ENCODE assay signal across 13 cellular contexts in genomic region chr10:101775273-101776131, GRCh38. TPM values are rescaled to one million over a fixed set of nuclear protein-coding genes. Genes with fewer than 3 reads are reported as not detected.
DNase-seq lines count a peak whose midpoint lies in the region; ATAC-seq and TF ChIP-seq lines count a peak whose summit lies in the region.
"Had no signal": no experiment of that assay in that cellular context is flagged by ENCODE, and none has a peak within 500 bp of the region (broad histone marks: within the 10 kb centered on the region; RNA-seq: fewer than 3 reads in every experiment).

Gene FGF8, minus strand, starts transcription at chr10:101776114. Its CDS starts 214 bp downstream, at chr10:101775900.

- POLR2A ChIA-PET in IMR-90 (lab: Charles Lee; ENCODE audit: unreplicated experiment) = no interaction called here

- no peak within 1 kb of the TSS for H2BK20ac ChIP-seq in IMR-90 (ENCODE audit: low read depth, low read length)

- no TSS peak for BruUV-seq in IMR-90 (replicated peaks; lab: Mats Ljungman, UMichigan)

- H3K27ac ChIP-seq in IMR-90 (ENCODE audit: insufficient read depth, low read length) = no peak within 1 kb of the TSS
- no peak within 1 kb of the TSS for H3K27ac ChIP-seq in esophagus muscularis mucosa (replicated peaks in 1 of 4)
- no peak within 1 kb of the TSS for H3K27ac ChIP-seq in psoas muscle
- H3K27ac ChIP-seq: left lung, testis had no signal

- TF ChIP-seq CTCF in IMR-90 (conservative IDR thresholded peaks at IDR 0.05; ENCODE audit: low read depth, low read length) = no peak
- TF ChIP-seq CTCF in esophagus muscularis mucosa (IDR thresholded peaks at IDR 0.05) = no peak
- TF ChIP-seq CTCF in psoas muscle (IDR thresholded peaks at IDR 0.05) = no peak

- TF ChIP-seq RAD21 in IMR-90 (IDR thresholded peaks at IDR 0.05; ENCODE audit: low read length) = no peak

- no peak within 1 kb of the TSS for H3K18ac ChIP-seq in IMR-90 (ENCODE audit: low read depth, low read length)

- no peak within 1 kb of the TSS for H4K8ac ChIP-seq in IMR-90 (ENCODE audit: low read depth in 2 of 2, low read length in 2 of 2)

- H4K20me1 ChIP-seq in IMR-90 (ENCODE audit: insufficient read depth, low read length) = peaks cover 23% of the 10 kb centered on the region

- peaks cover 2% of the 10 kb centered on the region; the same call in 1 of the 2 replicates for H3K4me1 ChIP-seq in IMR-90 (ENCODE audit: control insufficient read depth, insufficient read depth, low read length)
- peaks cover 32 to 58% (median 56%) of the 10 kb centered on the region in 4 donors for H3K4me1 ChIP-seq in esophagus muscularis mucosa
- peaks cover 11% of the 10 kb centered on the region for H3K4me1 ChIP-seq in psoas muscle

- H3K9me1 ChIP-seq in IMR-90 (ENCODE audit: insufficient read depth, low read length) = no peaks in the 10 kb centered on the region

- H3K9me3 ChIP-seq in IMR-90 (ENCODE audit: control insufficient read depth, insufficient read depth, low read length) (no peaks in the 10 kb centered on the region), esophagus muscularis mucosa (no peaks in the 10 kb centered on the region), psoas muscle (no peaks in the 10 kb centered on the region)
- H3K9me3 ChIP-seq: left lung, testis had no signal

- H3K36me3 ChIP-seq in IMR-90 (ENCODE audit: control insufficient read depth, insufficient read depth, low read length) (no peaks in the 10 kb centered on the region; the same call in 1 of the 2 replicates), esophagus muscularis mucosa (no peaks in the 10 kb centered on the region), psoas muscle (ENCODE audit: insufficient read depth in 1 of 2, low read depth in 1 of 2) (no peaks in the 10 kb centered on the region)
- H3K36me3 ChIP-seq: left lung had no signal

- 2% methylated on average over 15 of the region's 95 CpGs; no CpG with 5 or more reads in 1 of the 2 experiments for WGBS in IMR-90 (ENCODE audit: extremely low coverage in 2 of 2, insufficient read length in 1 of 2), 2 experiments
- WGBS in esophagus muscularis mucosa = no CpG with 5 or more reads among the region's 95 CpGs
- 1 to 2% (median 1%) methylated on average over 50 to 95 of the region's 95 CpGs for WGBS in psoas muscle, 3 donors

- CTCF ChIA-PET in IMR-90 (lab: Yijun Ruan, JAX) = no interaction called here

- no peak within 1 kb of the TSS for H4K91ac ChIP-seq in IMR-90 (ENCODE audit: insufficient read depth, low read depth, low read length)

- no peak within 1 kb of the TSS for H4K5ac ChIP-seq in IMR-90 (ENCODE audit: low read depth, low read length)

- H3K4me2 ChIP-seq in IMR-90 (ENCODE audit: low read depth, low read length) = no peak within 1 kb of the TSS

- H3K14ac ChIP-seq in IMR-90 (replicated peaks; ENCODE audit: low read depth, low read length) = no peak within 1 kb of the TSS

- intact Hi-C loops in IMR-90 (cut with micrococcal nuclease) = no loop called here
- intact Hi-C loops in esophagus muscularis mucosa (cut with DNase I) = loop anchor here (10.0 kb wide), 1 partner anchor 561 kb away; no protein-coding TSS in a partner anchor
- intact Hi-C loops in psoas muscle (cut with DNase I) = no loop called here

- no peak within 1 kb of the TSS for H3K23ac ChIP-seq in IMR-90 (ENCODE audit: low read depth, low read length)

- peaks cover 0 to 3% of the 10 kb centered on the region in 2 experiments; a peak in 1 of 4 replicates for H3K79me1 ChIP-seq in IMR-90 (ENCODE audit: low read depth in 1 of 2, low read length in 2 of 2)

- DNase-seq in NCI-H1417 (lab: John Stamatoyannopoulos, UW) = peak in 2 of 3 experiments; percentile 3 to 21
- DNase-seq in NCI-H1417 treated with DMSO at 0.1 percent for 48 hours (lab: John Stamatoyannopoulos, UW) = no peak
- DNase-seq in IMR-90 = no peak
- no peak for DNase-seq in esophagus muscularis mucosa (ENCODE audit: extremely low spot score)
- no peak for DNase-seq in psoas muscle
- DNase-seq in T1000 (lab: John Stamatoyannopoulos, UW) = no peak
- DNase-seq in cortex of kidney (lab: John Stamatoyannopoulos, UW) = no peak
- DNase-seq in stimulated activated CD4-positive, alpha-beta T cell treated with anti-CD3 and anti-CD28 coated beads, Interleukin-4, amount 100 ng/mL, for 24 hours = no peak
- DNase-seq: effector memory CD4-positive, alpha-beta T cell; NCI-H1105 treated with DMSO at 0.1 percent for 48 hours; SHP77 treated with DMSO at 0.1 percent for 48 hours; testis had no signal

- no peak within 1 kb of the TSS for H2BK120ac ChIP-seq in IMR-90 (ENCODE audit: low read depth, low read length)

- no peak within 1 kb of the TSS for H2AK5ac ChIP-seq in IMR-90 (ENCODE audit: low read depth, low read length)

- no peak within 1 kb of the TSS for H3K56ac ChIP-seq in IMR-90 (ENCODE audit: extremely low read depth, insufficient read depth, low read length)

- peak within 1 kb of the TSS; percentile 25; the same call in 1 of the 2 replicates for H3K4me3 ChIP-seq in IMR-90 (ENCODE audit: insufficient read depth, low read depth, low read length)
- peak within 1 kb of the TSS; percentile 38 to 54 (median 42) for H3K4me3 ChIP-seq in esophagus muscularis mucosa
- H3K4me3 ChIP-seq in psoas muscle = peak within 1 kb of the TSS; percentile 51
- H3K4me3 ChIP-seq: left lung had no signal

- no peak within 1 kb of the TSS for H3K9ac ChIP-seq in IMR-90 (ENCODE audit: low read depth, low read length)

- no peak; the same call in 1 of the 2 replicates for ATAC-seq in IMR-90 (ENCODE audit: low read depth)
- ATAC-seq in psoas muscle = no peak
- ATAC-seq: left lung had no signal

- H3K4ac ChIP-seq in IMR-90 (ENCODE audit: low read depth, low read length) = no peak within 1 kb of the TSS

- H2BK15ac ChIP-seq in IMR-90 (ENCODE audit: low read depth, low read length) = no peak within 1 kb of the TSS

- TF ChIP-seq EP300 in esophagus muscularis mucosa (IDR thresholded peaks at IDR 0.05) = no peak

- H2AK9ac ChIP-seq in IMR-90 (replicated peaks; ENCODE audit: low read depth, low read length, poor library complexity) = no peak within 1 kb of the TSS

- H2AFZ ChIP-seq in IMR-90 (replicated peaks; ENCODE audit: low read length, poor library complexity) = peak within 1 kb of the TSS; percentile 43

- in situ Hi-C loops in IMR-90 (cut with MboI; ENCODE audit: low sequenced_read_pairs) = no loop called here

- dilution Hi-C loops in IMR-90 (cut with HindIII; ENCODE audit: low sequenced_read_pairs, unreplicated experiment) = no loop called here

- H3K27me3 ChIP-seq in IMR-90 (ENCODE audit: control insufficient read depth, insufficient read depth, low read length) (peaks cover 68% of the 10 kb centered on the region), esophagus muscularis mucosa (peaks cover 13 to 94% (median 64%) of the 10 kb centered on the region in 4 donors), psoas muscle (ENCODE audit: insufficient read depth in 3 of 3, low read length in 2 of 3) (peaks cover 0 to 90% (median 37%) of the 10 kb centered on the region in 3 donors)

- TF ChIP-seq POLR2A in IMR-90 (IDR thresholded peaks at IDR 0.05; ENCODE audit: low read depth, low read length) (no peak), esophagus muscularis mucosa (IDR thresholded peaks at IDR 0.05; ENCODE audit: low read depth) (no peak)

- H2BK5ac ChIP-seq in IMR-90 (ENCODE audit: low read depth, low read length, poor library complexity, severe bottlenecking) = no peak within 1 kb of the TSS

TF ChIP-seq in IMR-90, 13 proteins besides CTCF, POLR2A, EP300 and RAD21:
- TF ChIP-seq MXI1 (IDR thresholded peaks at IDR 0.05; ENCODE audit: borderline replicate concordance, low read depth, low read length) (no peak), USF2 (IDR thresholded peaks at IDR 0.05; ENCODE audit: low read depth, low read length) (no peak), RCOR1 (IDR thresholded peaks at IDR 0.05; ENCODE audit: insufficient replicate concordance, low read length) (no peak), MAZ (IDR thresholded peaks at IDR 0.05; ENCODE audit: borderline replicate concordance, low read depth, low read length) (no peak), BHLHE40 (IDR thresholded peaks at IDR 0.05; ENCODE audit: low read depth, low read length) (no peak), FOS (IDR thresholded peaks at IDR 0.05; ENCODE audit: low read depth, low read length) (no peak), RFX5 (IDR thresholded peaks at IDR 0.05; ENCODE audit: low read depth, low read length) (no peak), NFE2L2 (IDR thresholded peaks at IDR 0.05; ENCODE audit: low read depth, low read length) (no peak), CHD1 (IDR thresholded peaks at IDR 0.05; ENCODE audit: low read depth, low read length) (no peak), CEBPB (IDR thresholded peaks at IDR 0.05; ENCODE audit: low read depth, low read length) (no peak)

RNA-seq across cellular contexts. Expression of gene FGF8, which starts in this region (rescaled TPM):
- total RNA-seq in IMR-90 (2012; rRNA removed) (not detected in 2 replicates), esophagus muscularis mucosa (not detected), psoas muscle (not detected)
- polyA plus RNA-seq in IMR-90 (2012; rRNA removed) (0.17 TPM in 1 of 2 replicates, not detected in the other), psoas muscle (not detected)
- 0.20 TPM in 1 of 2 replicates, not detected in the other for polyA plus RNA-seq in IMR-90 (2012; cell fraction: cytosol; rRNA removed)
- 0.57 and 2.5 TPM in 2 replicates for polyA plus RNA-seq in IMR-90 (2012; cell fraction: nucleus; rRNA removed; ENCODE audit: low replicate concordance)
- total RNA-seq: left lung had no signal

Comparison
In these comparisons a context has a peak if more than half of its experiments do, and no peak if none do; other contexts are left out.
1. DNase-seq: peak in NCI-H1417 (2 of 3); none in NCI-H1417 treated with DMSO at 0.1 percent for 48 hours (single experiment), IMR-90 (single experiment), esophagus muscularis mucosa (single experiment), psoas muscle (0 of 2), T1000 (single experiment), cortex of kidney (single experiment) and stimulated activated CD4-positive, alpha-beta T cell treated with anti-CD3 and anti-CD28 coated beads, Interleukin-4, amount 100 ng/mL, for 24 hours (single experiment).
2. Peak in every context shown above with its lines, with median percentiles within 50 percentile points of each other: H3K4me3 ChIP-seq.